Comparison of ENCODE assay signal across 9 cellular contexts in the genomic region with DNA sequence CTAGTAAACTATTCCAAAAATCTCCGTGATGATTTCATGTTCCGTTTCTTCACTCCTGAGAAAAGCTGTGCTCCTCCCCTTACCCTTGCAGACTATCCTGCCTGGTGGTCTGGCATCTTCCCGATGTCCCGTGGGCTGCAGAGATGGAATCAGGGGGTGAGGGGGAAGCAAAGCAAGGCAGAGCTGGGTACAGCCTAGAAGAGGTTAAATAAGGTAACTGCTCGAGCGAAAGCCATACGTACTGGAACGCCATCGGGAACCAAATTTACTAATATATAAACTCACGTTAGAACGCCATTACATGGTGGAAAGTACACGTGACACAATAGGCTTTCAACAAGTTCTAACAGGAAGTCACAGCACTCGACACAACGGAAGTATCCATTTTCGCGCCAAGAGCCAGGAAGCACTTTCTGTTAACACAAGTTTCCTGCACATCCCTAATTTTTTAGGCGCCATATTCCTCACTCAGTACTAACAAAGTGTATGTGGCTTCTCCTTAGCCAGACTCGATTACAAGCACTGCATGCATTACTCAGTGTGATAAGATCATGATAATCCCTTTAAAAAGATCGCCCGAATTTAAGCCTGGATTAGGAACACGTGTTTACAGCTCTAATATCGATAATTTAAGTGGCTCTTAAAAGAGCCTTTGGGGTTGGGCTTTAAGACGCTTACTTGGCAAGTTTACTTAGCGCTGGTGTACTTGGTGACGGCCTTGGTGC.
DNase-seq lines count a peak whose midpoint lies in the region; ATAC-seq and TF ChIP-seq lines count a peak whose summit lies in the region.
"Had no signal": no experiment of that assay in that cellular context is flagged by ENCODE, and none has a peak within 500 bp of the region (broad histone marks: within the 10 kb centered on the region; RNA-seq: fewer than 3 reads in every experiment).

No MANE protein-coding gene starts in this region.

- POLR2A ChIA-PET in PC-3 (lab: Charles Lee; ENCODE audit: unreplicated experiment): interaction anchor here (4.4 kb wide), 1 partner anchor 12 kb away, joined by 80 read pairs; a partner anchor contains a TSS

- ATAC-seq in PC-3: peak; percentile 26
- ATAC-seq in activated T-cell treated with anti-CD3 and anti-CD28 coated beads, Interleukin-2, amount 50 U/mL, for 72 hours (replicated peaks in 1 of 2): peak; percentile 21 to 32
- peak; percentile 86 to 92 for ATAC-seq in upper lobe of left lung (ENCODE audit: low FRiP score in 2 of 2)

- TF ChIP-seq POLR2A in upper lobe of left lung (IDR thresholded peaks at IDR 0.05): peak in 3 of 4 donors; percentile 11 to 31 (median 25)

- no peaks in the 10 kb centered on the region for H3K27me3 ChIP-seq in PC-3 (ENCODE audit: low read length)
- H3K27me3 ChIP-seq in neural cell (ENCODE audit: insufficient read depth, low read depth, low read length): no peaks in the 10 kb centered on the region
- no peaks in the 10 kb centered on the region for H3K27me3 ChIP-seq in upper lobe of left lung

- H3K9me3 ChIP-seq in KOPT-K1 (ENCODE audit: insufficient read depth, low read length, poor library complexity, severe bottlenecking) (no peaks in the 10 kb centered on the region), PC-3 (ENCODE audit: low read length) (no peaks in the 10 kb centered on the region), neural cell (ENCODE audit: low read length) (no peaks in the 10 kb centered on the region), upper lobe of left lung (no peaks in the 10 kb centered on the region)

- H3K4me3 ChIP-seq in PC-3 (ENCODE audit: low read length) (peak overlapping the region; percentile 82), fibroblast of pulmonary artery (replicated peaks; ENCODE audit: low read depth, low read length) (peak overlapping the region; percentile 91), neural cell (ENCODE audit: low read length) (peak overlapping the region; percentile 70), upper lobe of left lung (peak overlapping the region; percentile 53 to 68 (median 58))

- H3K36me3 ChIP-seq in KOPT-K1 (ENCODE audit: insufficient read depth, low read length) (no peaks in the 10 kb centered on the region), PC-3 (ENCODE audit: low read depth, low read length) (no peaks in the 10 kb centered on the region), neural cell (ENCODE audit: insufficient read depth, low read length) (no peaks in the 10 kb centered on the region), upper lobe of left lung (no peaks in the 10 kb centered on the region)

- peaks cover 2% of the 10 kb centered on the region in 2 donors for H3K36me3 Mint-ChIP-seq in activated T-cell treated with anti-CD3 and anti-CD28 coated beads, Interleukin-2, amount 50 U/mL, for 72 hours (ENCODE audit: insufficient read depth in 2 of 2)

- TF ChIP-seq RAD21 in neural cell (conservative IDR thresholded peaks at IDR 0.05): no peak

- no peaks in the 10 kb centered on the region for H3K27me3 Mint-ChIP-seq in activated T-cell treated with anti-CD3 and anti-CD28 coated beads, Interleukin-2, amount 50 U/mL, for 72 hours (ENCODE audit: low read depth)
- H3K27me3 Mint-ChIP-seq: stimulated activated naive CD8-positive, alpha-beta T cell treated with anti-CD3 and anti-CD28 coated beads, Interleukin-15, Interleukin-2, amounts not matched to agents 100 ng/mL and 50 ng/mL, for 24 hours had no signal

- no peak for TF ChIP-seq CTCF in PC-3 (conservative IDR thresholded peaks at IDR 0.05; ENCODE audit: low read depth, low read length)
- no peak for TF ChIP-seq CTCF in fibroblast of pulmonary artery (IDR thresholded peaks at IDR 0.05; ENCODE audit: low read length, missing control alignments)
- TF ChIP-seq CTCF in neural cell (IDR thresholded peaks at IDR 0.05; ENCODE audit: poor library complexity, severe bottlenecking): no peak
- TF ChIP-seq CTCF in upper lobe of left lung (IDR thresholded peaks at IDR 0.05): no peak

- no TSS peak for BruUV-seq in PC-3 (replicated peaks; lab: Mats Ljungman, UMichigan)

- H2AFZ ChIP-seq in PC-3 (ENCODE audit: low read length) (peak overlapping the region; percentile 43), neural cell (ENCODE audit: low read depth, low read length) (peak overlapping the region; percentile 11)

- H3K4me1 ChIP-seq in PC-3 (ENCODE audit: insufficient read depth, low read length): peaks cover 22% of the 10 kb centered on the region; the same call in 1 of the 2 replicates
- peaks cover 12 to 27% (median 17%) of the 10 kb centered on the region in 4 donors for H3K4me1 ChIP-seq in upper lobe of left lung

- DNase-seq in activated gamma-delta T cell treated with Interleukin-2 at 50 U/mL for 16 hours: peak; percentile 66
- DNase-seq in activated gamma-delta T cell (lab: John Stamatoyannopoulos, UW): no peak
- DNase-seq in PC-3: peak; percentile 84
- DNase-seq in activated T-cell treated with anti-CD3 and anti-CD28 coated beads, Interleukin-2, amount 50 U/mL, for 72 hours: peak; percentile 72 to 73
- peak; percentile 90 for DNase-seq in fibroblast of pulmonary artery (ENCODE audit: low read depth)
- peak in 1 of 2 donors; percentile 89 for DNase-seq in upper lobe of left lung

- peaks cover 10% of the 10 kb centered on the region for H4K20me1 ChIP-seq in PC-3 (ENCODE audit: low read length)
- no peaks in the 10 kb centered on the region for H4K20me1 ChIP-seq in neural cell (ENCODE audit: insufficient read depth)

- no peak overlapping the region for H3K27ac Mint-ChIP-seq in activated T-cell treated with anti-CD3 and anti-CD28 coated beads, Interleukin-2, amount 50 U/mL, for 72 hours
- H3K27ac Mint-ChIP-seq: stimulated activated naive CD8-positive, alpha-beta T cell treated with anti-CD3 and anti-CD28 coated beads, Interleukin-15, Interleukin-2, amounts not matched to agents 100 ng/mL and 50 ng/mL, for 24 hours had no signal

- H3K27ac ChIP-seq in KOPT-K1 (ENCODE audit: low read depth, low read length, poor library complexity, severe bottlenecking) (peak overlapping the region; percentile 98), PC-3 (ENCODE audit: low read length) (peak overlapping the region; percentile 86), neural cell (ENCODE audit: low read length) (peak overlapping the region; percentile 72), upper lobe of left lung (peak overlapping the region; percentile 89 to 95 (median 94))

- H3K9me2 ChIP-seq in PC-3 (replicated peaks; ENCODE audit: low read length) (no peaks in the 10 kb centered on the region), neural cell (ENCODE audit: insufficient read depth, low read length) (no peaks in the 10 kb centered on the region)

- H3K79me2 ChIP-seq in PC-3 (ENCODE audit: low read length) (peaks cover 35% of the 10 kb centered on the region), neural cell (replicated peaks; ENCODE audit: insufficient read depth, low read length) (peaks cover 32% of the 10 kb centered on the region)

- CTCF ChIA-PET in PC-3 (lab: Charles Lee): interaction anchor here (0.6 to 0.7 kb wide), 2 partner anchors 13 to 1120 kb away, joined by 3 read pairs; a partner anchor contains a TSS

- 1 to 2% methylated on average over 25 of the region's 25 CpGs for WGBS in upper lobe of left lung, 2 donors

- H3F3A ChIP-seq in PC-3 (ENCODE audit: low read length, unreplicated experiment) (peaks cover 6% of the 10 kb centered on the region), neural cell (ENCODE audit: insufficient read depth, low read length, poor library complexity, severe bottlenecking) (peaks cover 8% of the 10 kb centered on the region)

- no peaks in the 10 kb centered on the region for H3K9me3 Mint-ChIP-seq in activated T-cell treated with anti-CD3 and anti-CD28 coated beads, Interleukin-2, amount 50 U/mL, for 72 hours
- H3K9me3 Mint-ChIP-seq: stimulated activated naive CD8-positive, alpha-beta T cell treated with anti-CD3 and anti-CD28 coated beads, Interleukin-15, Interleukin-2, amounts not matched to agents 100 ng/mL and 50 ng/mL, for 24 hours had no signal

- H3K9ac ChIP-seq in PC-3 (ENCODE audit: low read length) (peak overlapping the region; percentile 91), neural cell (ENCODE audit: low read length) (peak overlapping the region; percentile 57)

- peaks cover 45% of the 10 kb centered on the region for H3K4me1 Mint-ChIP-seq in activated T-cell treated with anti-CD3 and anti-CD28 coated beads, Interleukin-2, amount 50 U/mL, for 72 hours (ENCODE audit: low read depth)

- intact Hi-C loops in PC-3 (cut with micrococcal nuclease): loop anchor here (2.0 to 5.0 kb wide), 6 partner anchors 666 to 1113 kb away; a partner anchor contains a TSS

- peak overlapping the region; percentile 93 for H3K4me2 ChIP-seq in PC-3 (ENCODE audit: low read length)
- peak overlapping the region; percentile 89 for H3K4me2 ChIP-seq in neural cell (ENCODE audit: low read length)

- TF ChIP-seq EP300 in neural cell (conservative IDR thresholded peaks at IDR 0.05; ENCODE audit: poor library complexity, severe bottlenecking): no peak
- TF ChIP-seq EP300 in upper lobe of left lung (IDR thresholded peaks at IDR 0.05): peak in 3 of 4 donors; percentile 12 to 53 (median 47)

- H3K4me3 Mint-ChIP-seq in activated T-cell treated with anti-CD3 and anti-CD28 coated beads, Interleukin-2, amount 50 U/mL, for 72 hours: no peak overlapping the region
- H3K4me3 Mint-ChIP-seq: stimulated activated naive CD8-positive, alpha-beta T cell treated with anti-CD3 and anti-CD28 coated beads, Interleukin-15, Interleukin-2, amounts not matched to agents 100 ng/mL and 50 ng/mL, for 24 hours had no signal

TF ChIP-seq in neural cell, 6 proteins besides CTCF, POLR2A, EP300 and RAD21:
- TF ChIP-seq MXI1 (conservative IDR thresholded peaks at IDR 0.05; ENCODE audit: poor library complexity, severe bottlenecking) (peak; percentile 96), EZH2 (IDR thresholded peaks at IDR 0.05; ENCODE audit: borderline replicate concordance, insufficient read depth, low read length, poor library complexity, severe bottlenecking) (no peak)

Comparison
In these comparisons a context has a peak if more than half of its experiments do, and no peak if none do; other contexts are left out.
1. ATAC-seq: peak in every context shown above with its lines; median percentile 89 in upper lobe of left lung; 26 in activated T-cell treated with anti-CD3 and anti-CD28 coated beads, Interleukin-2, amount 50 U/mL, for 72 hours; 26 in PC-3.